ENCODE assay signal across 8 cellular contexts in the genomic region with DNA sequence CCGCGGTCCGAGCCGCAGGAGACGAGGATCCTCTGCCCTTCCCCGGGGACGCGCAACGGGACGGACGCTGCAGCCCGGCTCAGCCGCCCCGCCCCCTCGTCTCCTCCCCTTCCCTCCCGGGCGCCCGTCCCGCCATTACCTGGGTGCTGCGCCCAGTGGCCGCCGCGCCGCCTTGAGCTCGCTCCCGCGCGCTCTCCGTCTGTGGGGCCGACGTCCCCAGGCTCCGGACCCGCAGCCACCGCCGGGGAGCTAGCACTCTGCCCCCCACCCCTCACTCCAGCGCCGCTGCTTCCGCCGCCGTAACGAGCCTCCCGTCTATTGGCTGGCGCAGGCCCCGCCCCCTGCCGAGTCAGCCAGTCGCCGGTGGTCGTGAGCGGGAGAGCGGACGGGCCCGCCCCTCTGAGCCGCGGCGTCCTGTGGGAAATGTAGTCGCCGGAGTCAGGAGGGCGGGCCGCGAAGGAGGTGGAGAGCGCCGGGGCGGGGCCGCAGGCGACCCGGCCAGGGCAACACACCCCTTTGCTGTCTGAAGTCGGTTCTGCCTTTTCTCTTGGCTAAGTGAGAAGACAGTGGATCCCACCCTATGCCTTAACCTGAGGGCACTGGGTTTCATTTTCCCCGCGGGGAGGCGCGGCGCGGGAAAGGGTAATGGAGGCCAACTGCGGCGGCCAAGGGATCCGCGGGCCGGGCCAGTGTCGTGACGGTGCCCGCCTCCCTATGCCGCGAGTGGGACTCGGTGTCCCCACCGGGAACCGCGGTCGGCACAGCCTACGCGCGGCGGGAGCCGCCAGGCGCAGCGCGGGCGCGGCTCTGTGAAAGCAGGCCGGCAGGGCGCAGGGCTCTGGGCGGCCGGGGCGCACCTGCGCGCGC. TPM values are rescaled to one million over a fixed set of nuclear protein-coding genes. Genes with fewer than 3 reads are reported as not detected.
DNase-seq lines count a peak whose midpoint lies in the region; ATAC-seq and TF ChIP-seq lines count a peak whose summit lies in the region.

SAP130 (minus strand) TSS at position 259 of the 867 bp plus-strand sequence. CDS start 1,767 bp downstream, outside the sequence.

- DNase-seq in COR-L47 (lab: John Stamatoyannopoulos, UW) (peak; percentile 94), HT-29 (ENCODE audit: low spot score) (peak; percentile 96), lung (ENCODE audit: low spot score) (peak; percentile 98)
- DNase-seq in NK-92 treated with Interleukin-12 subunit alpha and Interleukin-12 subunit beta, amount 100 ng/mL, for 24 hours (lab: John Stamatoyannopoulos, UW), result peak; percentile 97
- DNase-seq in activated CD8-positive, alpha-beta memory T cell treated with anti-CD3 and anti-CD28 coated beads for 1 hour (ENCODE audit: extremely low read depth in 1 of 2, low read depth in 1 of 2), result peak; percentile 92 to 96
- DNase-seq in effector CD4-positive, alpha-beta T cell, result peak; percentile 98
- DNase-seq in stimulated activated CD4-positive, alpha-beta T cell treated with anti-CD3 and anti-CD28 coated beads, TNF-alpha, amount 100 ng/mL, for 24 hours (ENCODE audit: low read depth in 3 of 3), result peak; percentile 94 to 99 (median 97)

- H3K27ac ChIP-seq in lung (ENCODE audit: low read depth in 1 of 2, low read length in 1 of 2), result peak within 1 kb of the TSS; percentile 99

- 1% methylated on average over 91 to 106 of the region's 106 CpGs for WGBS in lung, 2 donors

- H3K36me3 ChIP-seq in lung (ENCODE audit: control insufficient read depth in 2 of 2, insufficient read depth in 2 of 2, low read length in 2 of 2), result no peaks in the 10 kb centered on the region

- peak; percentile 79 for ATAC-seq in GM21360 (IDR thresholded peaks at IDR 0.05; ENCODE audit: unreplicated experiment)
- ATAC-seq in lung (ENCODE audit: insufficient read depth, low FRiP score), result peak; percentile 92

- peaks cover 0 to 2% of the 10 kb centered on the region in 2 donors for H3K9me3 ChIP-seq in lung (ENCODE audit: control insufficient read depth in 2 of 2, insufficient read depth in 1 of 2, low read length in 1 of 2)

- peaks cover 1 to 2% of the 10 kb centered on the region in 2 donors for H3K4me1 ChIP-seq in lung (ENCODE audit: control insufficient read depth in 2 of 2, insufficient read depth in 2 of 2, low read length in 2 of 2)

- peak within 1 kb of the TSS; percentile 97 for H3K4me3 ChIP-seq in lung

- TF ChIP-seq CTCF in lung (IDR thresholded peaks at IDR 0.05; ENCODE audit: control extremely low read depth, extremely low read depth), result no peak

- no peaks in the 10 kb centered on the region for H3K27me3 ChIP-seq in lung (ENCODE audit: control insufficient read depth, insufficient read depth)

RNA-seq across cellular contexts. Expression of gene SAP130, which starts in this region (rescaled TPM):
- total RNA-seq in HT-29 (2014; rRNA removed; shearing (Covaris generic)), result 10.5 and 19.8 TPM in 2 replicates
- 10 to 100 TPM in 1 of 2 donors, 1 to 10 TPM in 1; 6.9 to 22.5 TPM for total RNA-seq in lung
- polyA plus RNA-seq in lung, result 1 to 10 TPM; 5.2 to 7.1 TPM

Comparison
In these comparisons a context has a peak if more than half of its experiments do, and no peak if none do; other contexts are left out.
1. Peak in every context shown above with its lines: DNase-seq, ATAC-seq, H3K4me3 ChIP-seq and H3K27ac ChIP-seq.